Comparison of ENCODE assay signal across 18 cellular contexts in the genomic region with DNA sequence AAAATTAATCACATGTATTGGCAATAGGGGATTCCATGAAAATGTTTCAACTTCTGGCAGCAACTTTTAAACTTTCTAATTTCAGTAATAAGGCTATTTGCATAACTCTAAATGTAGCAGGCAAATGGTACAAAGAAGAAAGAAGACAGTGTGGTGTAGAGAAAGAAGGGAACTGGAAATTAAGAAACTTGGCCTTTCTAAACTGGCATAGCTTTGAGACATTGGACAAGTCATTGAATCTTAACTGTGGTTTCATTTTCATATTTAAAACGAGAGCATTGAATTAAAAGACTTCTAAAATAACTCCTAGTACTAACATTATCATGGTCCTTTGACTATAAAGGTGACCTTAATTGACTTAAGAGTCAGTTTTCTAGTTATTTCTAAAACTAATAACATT.
DNase-seq lines count a peak whose midpoint lies in the region; ATAC-seq and TF ChIP-seq lines count a peak whose summit lies in the region.
"Had no signal": no experiment of that assay in that cellular context is flagged by ENCODE, and none has a peak within 500 bp of the region (broad histone marks: within the 10 kb centered on the region; RNA-seq: fewer than 3 reads in every experiment).

No MANE protein-coding gene starts in this region.

- peaks cover 0 to 42% (median 24%) of the 10 kb centered on the region in 5 donors for H3K4me1 ChIP-seq in subcutaneous abdominal adipose tissue (ENCODE audit: control insufficient read depth in 5 of 5, insufficient read depth in 5 of 5, low read length in 5 of 5)
- H3K4me1 ChIP-seq: Caco-2, SJSA1 had no signal

- H3K9ac ChIP-seq in subcutaneous abdominal adipose tissue (ENCODE audit: low read length in 5 of 5), result no peak overlapping the region

- no peaks in the 10 kb centered on the region for H3K27me3 ChIP-seq in subcutaneous abdominal adipose tissue (ENCODE audit: control insufficient read depth in 5 of 5, insufficient read depth in 4 of 5, low read length in 5 of 5)
- H3K27me3 ChIP-seq: SJSA1 had no signal

- H3K9me3 ChIP-seq in subcutaneous abdominal adipose tissue (ENCODE audit: control insufficient read depth in 5 of 5, low read length in 5 of 5), result no peaks in the 10 kb centered on the region
- H3K9me3 ChIP-seq: Caco-2, SJSA1 had no signal

- TF ChIP-seq POLR2A in erythroblast (IDR thresholded peaks at IDR 0.05; ENCODE audit: low read length), result no peak

- ATAC-seq in GM18858 (IDR thresholded peaks at IDR 0.05; ENCODE audit: unreplicated experiment), result peak; percentile 51
- ATAC-seq in HG02885 (IDR thresholded peaks at IDR 0.05; ENCODE audit: poor library complexity, unreplicated experiment), result peak; percentile 43
- ATAC-seq in GM18873 (IDR thresholded peaks at IDR 0.05; ENCODE audit: low FRiP score, unreplicated experiment), result no peak

- H3K4me3 ChIP-seq in subcutaneous abdominal adipose tissue (ENCODE audit: low read depth in 1 of 5, low read length in 5 of 5), result no peak overlapping the region
- H3K4me3 ChIP-seq: SJSA1 had no signal

- no peaks in the 10 kb centered on the region for H3K36me3 ChIP-seq in subcutaneous abdominal adipose tissue (ENCODE audit: control insufficient read depth in 5 of 5, insufficient read depth in 5 of 5, low read length in 5 of 5)
- H3K36me3 ChIP-seq: SJSA1 had no signal

- DNase-seq in OCI-M1 (lab: John Stamatoyannopoulos, UW), result peak; percentile 80
- DNase-seq in stimulated activated CD4-positive, alpha-beta T cell treated with anti-CD3 and anti-CD28 coated beads, Interleukin-2, amount 100 ng/mL, for 48 hours, result no peak
- DNase-seq in erythroblast (lab: John Stamatoyannopoulos, UW), result no peak
- DNase-seq: Caco-2; CD4-positive, CD25-positive, alpha-beta regulatory T cell; EL; H7; IMR-90; NCI-H187; NCI-H345; NCI-H526 treated with DMSO at 0.1 percent for 48 hours; NK-92 treated with Interleukin-12 subunit alpha and Interleukin-12 subunit beta, amount 100 ng/mL, for 24 hours; SW 1271 had no signal

- H3K27ac ChIP-seq in subcutaneous abdominal adipose tissue (ENCODE audit: low read depth, low read length), result peak overlapping the region; percentile 49
- H3K27ac ChIP-seq: SJSA1 had no signal
